17 cellular contexts compared by ENCODE assay signal in genomic region chr9:88184986-88185385, GRCh38. TPM values are rescaled to one million over a fixed set of nuclear protein-coding genes. Genes with fewer than 3 reads are reported as not detected.
A peak's percentile ranks its signal among the peaks of the same experiment; 100 is the strongest.
DNase-seq lines count a peak whose midpoint lies in the region; ATAC-seq and TF ChIP-seq lines count a peak whose summit lies in the region.
"Had no signal": no experiment of that assay in that cellular context is flagged by ENCODE, and none has a peak within 500 bp of the region (broad histone marks: within the 10 kb centered on the region; RNA-seq: fewer than 3 reads in every experiment).

No MANE protein-coding gene starts in this region.

- 73% methylated on average over 2 of the region's 2 CpGs for WGBS in esophagus muscularis mucosa
- 87% methylated on average over 2 of the region's 2 CpGs for WGBS in prostate gland

- H3K27me3 ChIP-seq in A673 (replicated peaks; ENCODE audit: insufficient read depth, low read depth, low read length, poor library complexity) (no peaks in the 10 kb centered on the region), esophagus muscularis mucosa (no peaks in the 10 kb centered on the region), prostate gland (replicated peaks; ENCODE audit: insufficient read depth) (no peaks in the 10 kb centered on the region)

- TF ChIP-seq EP300 in esophagus muscularis mucosa (IDR thresholded peaks at IDR 0.05), result no peak

- POLR2A ChIA-PET in A673 (lab: Charles Lee; ENCODE audit: low non-redundant PET), result interaction anchor here (0.6 kb wide), 2 partner anchors 88 to 274 kb away, joined by 3 read pairs; no protein-coding TSS in a partner anchor

- no peak for TF ChIP-seq CTCF in A673 (conservative IDR thresholded peaks at IDR 0.05; ENCODE audit: low read depth, low read length)
- no peak for TF ChIP-seq CTCF in esophagus muscularis mucosa (IDR thresholded peaks at IDR 0.05)
- no peak for TF ChIP-seq CTCF in prostate gland (IDR thresholded peaks at IDR 0.05)

- H3K9me3 ChIP-seq in A673 (ENCODE audit: low read depth, low read length, poor library complexity, severe bottlenecking) (no peaks in the 10 kb centered on the region), esophagus muscularis mucosa (no peaks in the 10 kb centered on the region), prostate gland (no peaks in the 10 kb centered on the region)
- H3K9me3 ChIP-seq: HAP-1 had no signal

- no peak overlapping the region for H3K4me3 ChIP-seq in A673 (ENCODE audit: low read depth, low read length, poor library complexity, severe bottlenecking)
- H3K4me3 ChIP-seq in esophagus muscularis mucosa, result no peak overlapping the region
- no peak overlapping the region for H3K4me3 ChIP-seq in prostate gland
- H3K4me3 ChIP-seq: HAP-1 had no signal

- DNase-seq in DMS 273 (lab: John Stamatoyannopoulos, UW; ENCODE audit: unreplicated experiment) (peak; percentile 9), DMS 273 treated with DMSO at 0.1 percent for 48 hours (lab: John Stamatoyannopoulos, UW) (no peak), A673 (ENCODE audit: low spot score) (peak; percentile 64), NCI-H69 (lab: John Stamatoyannopoulos, UW) (peak; percentile 6), esophagus muscularis mucosa (ENCODE audit: extremely low spot score) (peak; percentile 53), HuH-7 (ENCODE audit: low spot score) (no peak), prostate gland (ENCODE audit: low spot score) (no peak)
- DNase-seq: Calu3; CD4-positive, alpha-beta memory T cell; DMS79; NCI-H187; NCI-H526; T-cell had no signal

- no TSS peak for BruUV-seq in A673 (replicated peaks; lab: Mats Ljungman, UMichigan)

- no peak for TF ChIP-seq POLR2A in esophagus muscularis mucosa (IDR thresholded peaks at IDR 0.05; ENCODE audit: low read depth)
- no peak for TF ChIP-seq POLR2A in prostate gland (IDR thresholded peaks at IDR 0.05)

- no peaks in the 10 kb centered on the region for H3K36me3 ChIP-seq in A673 (ENCODE audit: insufficient read depth, low read length, poor library complexity, severe bottlenecking)
- no peaks in the 10 kb centered on the region for H3K36me3 ChIP-seq in esophagus muscularis mucosa
- no peaks in the 10 kb centered on the region for H3K36me3 ChIP-seq in prostate gland
- H3K36me3 ChIP-seq: HAP-1 had no signal

- no peak overlapping the region for H3K27ac ChIP-seq in A673 (ENCODE audit: low read depth, low read length, poor library complexity, severe bottlenecking)
- H3K27ac ChIP-seq in esophagus muscularis mucosa (replicated peaks in 1 of 4), result no peak overlapping the region
- H3K27ac ChIP-seq in prostate gland, result no peak overlapping the region
- H3K27ac ChIP-seq: 22Rv1, HL-60 had no signal

- H3K4me1 ChIP-seq in A673 (ENCODE audit: insufficient read depth, low read length, poor library complexity, severe bottlenecking) (peaks cover 30% of the 10 kb centered on the region), esophagus muscularis mucosa (peaks cover 0 to 14% (median 10%) of the 10 kb centered on the region in 4 donors), prostate gland (replicated peaks) (no peaks in the 10 kb centered on the region)
- H3K4me1 ChIP-seq: HAP-1 had no signal

- ATAC-seq in GM21390 (IDR thresholded peaks at IDR 0.05; ENCODE audit: unreplicated experiment), result no peak
- ATAC-seq: T-cell had no signal

- intact Hi-C loops in A673 (cut with micrococcal nuclease; ENCODE audit: unreplicated experiment) (no loop called here), esophagus muscularis mucosa (cut with DNase I) (no loop called here), prostate gland (cut with DNase I) (no loop called here)

- CTCF ChIA-PET in A673 (lab: Charles Lee), result no interaction called here

RNA-seq across cellular contexts. Expression of gene SPATA31C2, which starts 46.7 kb away (rescaled TPM):
- total RNA-seq in A673 (2021) (0.17 TPM in 2 replicates), esophagus muscularis mucosa (not detected), prostate gland (under 1 TPM in 1 of 2 donors, not detected in 1; 0.28 TPM)
- total RNA-seq: Calu3; CD4-positive, alpha-beta memory T cell; T-cell had no signal

Comparison
In these comparisons a context has a peak if more than half of its experiments do, and no peak if none do; other contexts are left out.
1. DNase-seq: peak in DMS 273 (single experiment), A673 (single experiment), NCI-H69 (single experiment) and esophagus muscularis mucosa (single experiment); none in DMS 273 treated with DMSO at 0.1 percent for 48 hours (single experiment), HuH-7 (single experiment) and prostate gland (single experiment).